ENCODE assay signal across 8 cellular contexts in genomic region chr9:134136997-134137302, GRCh38. TPM values are rescaled to one million over a fixed set of nuclear protein-coding genes. Genes with fewer than 3 reads are reported as not detected.
DNase-seq lines count a peak whose midpoint lies in the region; ATAC-seq and TF ChIP-seq lines count a peak whose summit lies in the region.

No MANE protein-coding gene starts in this region.

- WGBS in mammary epithelial cell (ENCODE audit: low coverage, missing lambda C conversion rate) = 20% methylated on average over 6 of the region's 7 CpGs

- H3K27me3 ChIP-seq in AG04450 (ENCODE audit: control insufficient read depth, insufficient read depth, low read length) = no peaks in the 10 kb centered on the region
- no peaks in the 10 kb centered on the region for H3K27me3 ChIP-seq in HUES6 (ENCODE audit: control insufficient read depth, insufficient read depth, low read length)
- no peaks in the 10 kb centered on the region for H3K27me3 ChIP-seq in mammary epithelial cell (ENCODE audit: insufficient read depth, low read length)
- no peaks in the 10 kb centered on the region for H3K27me3 ChIP-seq in muscle layer of colon (ENCODE audit: control insufficient read depth in 1 of 2, insufficient read depth in 2 of 2, low read length in 2 of 2)

- intact Hi-C loops in mammary epithelial cell (cut with micrococcal nuclease) = loop anchor here (1.0 to 5.0 kb wide), 3 partner anchors 27 to 110 kb away; partner anchors contain the start of genes BRD3OS and RNU6ATAC

- H4K20me1 ChIP-seq in mammary epithelial cell (ENCODE audit: insufficient read depth, low read length) = peaks cover 3% of the 10 kb centered on the region

- H3K4me1 ChIP-seq in HUES6 (ENCODE audit: control insufficient read depth, insufficient read depth, low read length) (peaks cover 18% of the 10 kb centered on the region), mammary epithelial cell (ENCODE audit: insufficient read depth, low read length) (peaks cover 24% of the 10 kb centered on the region), muscle layer of colon (ENCODE audit: insufficient read depth, low read length) (peaks cover 39% of the 10 kb centered on the region)

- dilution Hi-C loops in mammary epithelial cell (cut with HindIII; ENCODE audit: low sequenced_read_pairs) = no loop called here

- H3K9me3 ChIP-seq in AG04450 (ENCODE audit: control insufficient read depth, insufficient read depth, low read length) = peaks cover 3% of the 10 kb centered on the region; the same call in 1 of the 2 replicates
- H3K9me3 ChIP-seq in HUES6 (ENCODE audit: control insufficient read depth, insufficient read depth, low read depth, low read length) = no peaks in the 10 kb centered on the region
- H3K9me3 ChIP-seq in mammary epithelial cell (replicated peaks; ENCODE audit: insufficient read depth, low read length) = no peaks in the 10 kb centered on the region
- no peaks in the 10 kb centered on the region for H3K9me3 ChIP-seq in muscle layer of colon (ENCODE audit: low read length)

- H3K4me2 ChIP-seq in mammary epithelial cell (ENCODE audit: insufficient read depth, low read depth, low read length) = peak overlapping the region; percentile 80

- H3K9ac ChIP-seq in HUES6 (ENCODE audit: low read length) (peak overlapping the region; percentile 95), mammary epithelial cell (ENCODE audit: insufficient read depth, low read length) (peak overlapping the region; percentile 45), muscle layer of colon (ENCODE audit: low read length) (peak overlapping the region; percentile 68)

- BruUV-seq in mammary epithelial cell (replicated peaks; lab: Mats Ljungman, UMichigan) = no TSS peak

- H3K79me2 ChIP-seq in mammary epithelial cell (ENCODE audit: insufficient read depth, low read length) = peaks cover 65% of the 10 kb centered on the region

- H3K27ac ChIP-seq in AG04450 (ENCODE audit: low read depth, low read length) (no peak overlapping the region), HUES6 (ENCODE audit: low read depth, low read length) (no peak overlapping the region), mammary epithelial cell (ENCODE audit: insufficient read depth, low read depth, low read length) (peak overlapping the region; percentile 50), muscle layer of colon (ENCODE audit: low read depth, low read length) (peak overlapping the region; percentile 80)

- H2AFZ ChIP-seq in mammary epithelial cell (ENCODE audit: low read depth, low read length) = peak overlapping the region; percentile 68

- CTCF ChIA-PET in AG04450 (lab: Charles Lee) = no interaction called here
- CTCF ChIA-PET in mammary epithelial cell (lab: Charles Lee; ENCODE audit: low non-redundant PET) = no interaction called here

- ATAC-seq in GM19395 (IDR thresholded peaks at IDR 0.05; ENCODE audit: unreplicated experiment) = no peak

- TF ChIP-seq CTCF in AG04450 (IDR thresholded peaks at IDR 0.05; ENCODE audit: low read depth, low read length) (no peak), mammary epithelial cell (conservative IDR thresholded peaks at IDR 0.05 in 1 of 2, IDR thresholded peaks at IDR 0.05 in 1 of 2; ENCODE audit: extremely low read depth in 1 of 2, insufficient read depth in 1 of 2, low read depth in 1 of 2, low read length in 2 of 2) (no peak)

- H3K36me3 ChIP-seq in HUES6 (ENCODE audit: control insufficient read depth, insufficient read depth, low read length) = peaks cover 21% of the 10 kb centered on the region
- H3K36me3 ChIP-seq in mammary epithelial cell (ENCODE audit: insufficient read depth, low read length) = peaks cover 10% of the 10 kb centered on the region
- H3K36me3 ChIP-seq in muscle layer of colon (ENCODE audit: insufficient read depth, low read length) = peaks cover 12% of the 10 kb centered on the region

- H3K4me3 ChIP-seq in AG04450 (ENCODE audit: low read depth, low read length) (peak overlapping the region; percentile 96), HUES6 (ENCODE audit: low read depth, low read length) (peak overlapping the region; percentile 99), mammary epithelial cell (replicated peaks in 1 of 3; ENCODE audit: insufficient read depth in 1 of 3, low read depth in 2 of 3, low read length in 3 of 3) (peak overlapping the region; percentile 68 to 95 (median 84)), muscle layer of colon (ENCODE audit: low read depth in 1 of 2, low read length in 2 of 2) (peak overlapping the region; percentile 90 to 96)

- POLR2A ChIA-PET in AG04450 (lab: Yijun Ruan, JAX) = no interaction called here

- in situ Hi-C loops in mammary epithelial cell (cut with MboI; ENCODE audit: low sequenced_read_pairs in 2 of 2) = no loop called here

- DNase-seq in AG04450 (ENCODE audit: low read depth, low spot score) (no peak), mammary epithelial cell (no peak), NCI-H1436 treated with DMSO at 0.1 percent for 48 hours (lab: John Stamatoyannopoulos, UW) (no peak), middle frontal gyrus (ENCODE audit: extremely low spot score, low spot score) (no peak), NCI-H1694 treated with DMSO at 0.1 percent for 48 hours (lab: John Stamatoyannopoulos, UW) (no peak)

RNA-seq across cellular contexts. Expression of gene WDR5, which starts 1.1 kb away (rescaled TPM):
- polyA plus RNA-seq in AG04450 (2011; rRNA removed) (22.3 and 22.7 TPM in 2 replicates), mammary epithelial cell (32.8 TPM)
- 13.6 TPM in 2 replicates for polyA minus RNA-seq in AG04450 (2011; rRNA and poly(A)+ RNA removed)
- 10 to 100 TPM; 22.3 to 37.9 TPM for total RNA-seq in mammary epithelial cell
- polyA minus RNA-seq in mammary epithelial cell = 31.2 TPM

RNA-seq across cellular contexts. Expression of gene RNU6ATAC, which starts 27.4 kb away (rescaled TPM):
- polyA plus RNA-seq in AG04450 (2011; rRNA removed) = not detected in 2 replicates
- polyA minus RNA-seq in AG04450 (2011; rRNA and poly(A)+ RNA removed) = under 0.01 TPM in 2 replicates
- 10 to 100 TPM in 1 of 2 donors, not detected in 1; 58.5 TPM for total RNA-seq in mammary epithelial cell
- polyA plus RNA-seq in mammary epithelial cell = not detected
- not detected for polyA minus RNA-seq in mammary epithelial cell

Comparison
In these comparisons a context has a peak if more than half of its experiments do, and no peak if none do; other contexts are left out.
1. H3K27ac ChIP-seq: peak in mammary epithelial cell (single experiment) and muscle layer of colon (single experiment); none in AG04450 (single experiment) and HUES6 (single experiment).
2. H3K9ac ChIP-seq: peak in every context shown above with its lines; median percentile 95 in HUES6; 68 in muscle layer of colon; 45 in mammary epithelial cell.
3. Peak in every context shown above with its lines, with median percentiles within 50 percentile points of each other: H3K4me3 ChIP-seq.